In the genomic region with DNA sequence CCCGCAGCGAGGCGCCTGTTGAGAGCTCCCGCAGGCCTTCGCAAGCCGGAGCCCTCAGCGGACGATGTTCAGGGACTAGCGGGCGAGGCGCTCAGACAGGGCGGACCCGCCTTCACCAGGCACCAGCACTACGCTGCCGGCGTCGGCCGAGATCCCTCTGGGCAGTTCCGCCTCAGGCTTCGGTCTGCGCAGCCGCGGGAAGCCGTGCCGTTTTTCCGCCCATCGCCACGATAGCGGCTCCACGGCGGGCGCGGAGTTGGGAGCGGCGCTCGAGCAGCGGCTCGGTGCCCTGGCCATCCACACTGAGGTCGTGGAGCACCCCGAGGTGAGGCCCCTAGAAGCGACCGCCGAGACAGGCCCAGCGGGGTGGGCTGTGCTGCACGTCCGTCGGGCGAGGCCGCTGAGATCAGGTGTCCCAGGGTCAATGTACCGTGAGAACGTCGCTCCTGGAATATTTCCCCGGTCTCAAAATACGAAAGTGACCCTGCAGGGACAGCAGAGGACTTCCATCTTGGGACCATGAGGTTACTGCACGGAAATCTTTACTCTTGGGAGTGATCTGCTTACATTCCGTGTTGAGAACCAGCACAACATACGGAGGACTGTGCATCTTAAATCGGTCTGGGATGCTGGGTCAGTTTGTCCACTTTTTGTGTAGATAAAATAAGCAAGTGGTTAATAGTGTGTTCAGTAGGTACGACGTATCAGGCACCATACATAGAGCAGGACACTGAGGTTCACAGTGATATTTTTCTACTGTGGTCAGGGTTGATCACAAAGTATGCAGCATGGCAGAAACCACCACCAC, we compare ENCODE assay signal across 8 cellular contexts. TPM values are rescaled to one million over a fixed set of nuclear protein-coding genes. Genes with fewer than 3 reads are reported as not detected.
A peak's percentile ranks its signal among the peaks of the same experiment; 100 is the strongest.
DNase-seq lines count a peak whose midpoint lies in the region; ATAC-seq and TF ChIP-seq lines count a peak whose summit lies in the region.

No MANE protein-coding gene starts in this region.

- peak; percentile 99 for ATAC-seq in HG02610 (IDR thresholded peaks at IDR 0.05; ENCODE audit: unreplicated experiment)
- peak; percentile 98 to 99 (median 99) for ATAC-seq in T-cell (replicated peaks in 1 of 4)

- no peaks in the 10 kb centered on the region for H3K9me3 ChIP-seq in right atrium auricular region
- H3K9me3 ChIP-seq in uterus = no peaks in the 10 kb centered on the region

- peaks cover 0 to 18% of the 10 kb centered on the region in 2 donors for H3K4me1 ChIP-seq in right atrium auricular region
- H3K4me1 ChIP-seq in uterus = no peaks in the 10 kb centered on the region

- peak overlapping the region; percentile 93 for H3K27ac ChIP-seq in right atrium auricular region
- peak overlapping the region; percentile 92 for H3K27ac ChIP-seq in uterus

- peak overlapping the region; percentile 85 to 89 (median 89) for H3K4me3 Mint-ChIP-seq in T-cell

- H3K36me3 Mint-ChIP-seq in T-cell = no peaks in the 10 kb centered on the region

- no peaks in the 10 kb centered on the region for H3K36me3 ChIP-seq in right atrium auricular region
- H3K36me3 ChIP-seq in uterus = no peaks in the 10 kb centered on the region

- TF ChIP-seq CTCF in GM10266 (IDR thresholded peaks at IDR 0.05; ENCODE audit: control insufficient read depth, insufficient read depth, low read depth, missing control alignments) (peak; percentile 13), right atrium auricular region (IDR thresholded peaks at IDR 0.05) (peak in 1 of 2 donors; percentile 23), uterus (IDR thresholded peaks at IDR 0.05) (peak in 1 of 4 experiments; percentile 3)

- no peaks in the 10 kb centered on the region for H3K9me3 Mint-ChIP-seq in T-cell

- DNase-seq in GM10266 (ENCODE audit: extremely low spot score) (peak; percentile 78), NCI-H1092 (lab: John Stamatoyannopoulos, UW) (peak; percentile 57), T-cell (peak; percentile 69 to 90 (median 83)), amniotic epithelial cell (ENCODE audit: low read depth) (peak; percentile 85), right atrium auricular region (ENCODE audit: low spot score) (peak; percentile 89), putamen (ENCODE audit: low spot score) (peak; percentile 72), uterus (peak; percentile 76 to 84)

- peaks cover 22 to 40% (median 28%) of the 10 kb centered on the region in 3 donors for H3K4me1 Mint-ChIP-seq in T-cell

- intact Hi-C loops in uterus (cut with DNase I; ENCODE audit: low total_unique reads) = no loop called here

- peak overlapping the region; percentile 63 to 86 for H3K4me3 ChIP-seq in right atrium auricular region
- peak overlapping the region; percentile 63 to 66 for H3K4me3 ChIP-seq in uterus

- H3K27me3 Mint-ChIP-seq in T-cell = no peaks in the 10 kb centered on the region

- CTCF ChIA-PET in T-cell (lab: Charles Lee) = no interaction called here

- peak; percentile 58 to 68 for TF ChIP-seq POLR2A in uterus (IDR thresholded peaks at IDR 0.05)

- POLR2A ChIA-PET in T-cell (lab: Charles Lee) = interaction anchor here in 1 of 2 donors (0.5 kb wide), 1 partner anchor 35 kb away, joined by 3 read pairs; no protein-coding TSS in a partner anchor

- H3K27ac Mint-ChIP-seq in T-cell = peak overlapping the region; percentile 96 to 99

- H3K27me3 ChIP-seq in right atrium auricular region (no peaks in the 10 kb centered on the region), uterus (no peaks in the 10 kb centered on the region)

RNA-seq across cellular contexts. Expression of gene MTIF2, which starts 13.3 kb away (rescaled TPM):
- total RNA-seq in T-cell (10 to 100 TPM; 21.1 to 31.5 (median 29.4) TPM), right atrium auricular region (10 to 100 TPM; 25.1 to 29.8 TPM), uterus (10 to 100 TPM in 3 of 4 donors, 1 to 10 TPM in 1; 1.8 to 29.4 (median 12.8) TPM)

RNA-seq across cellular contexts. Expression of gene RPS27A, which starts 49.8 kb away (rescaled TPM):
- total RNA-seq in T-cell = 1,000 to 10,000 TPM; 1,619 to 1,934 (median 1,876) TPM
- total RNA-seq in right atrium auricular region = 1,000 to 10,000 TPM in 1 of 2 donors, 100 to 1,000 TPM in 1; 613 to 1,505 TPM
- total RNA-seq in uterus = 1,000 to 10,000 TPM; 1,126 to 5,133 (median 1,477) TPM

RNA-seq across cellular contexts. Expression of gene CLHC1, which starts 50.2 kb away (rescaled TPM):
- total RNA-seq in T-cell (10 to 100 TPM in 2 of 5 donors, 1 to 10 TPM in 3; 5.7 to 14.3 (median 9.2) TPM), right atrium auricular region (1 to 10 TPM; 4.6 to 9.5 TPM), uterus (10 to 100 TPM in 2 of 4 donors, 1 to 10 TPM in 1, under 1 TPM in 1; 0.51 to 52.7 (median 13.2) TPM)

Comparison
In these comparisons a context has a peak if more than half of its experiments do, and no peak if none do; other contexts are left out.
1. Peak in every context shown above with its lines: DNase-seq, ATAC-seq, H3K4me3 ChIP-seq and H3K27ac ChIP-seq.